ENCODE assay signal across 20 cellular contexts in the genomic region with DNA sequence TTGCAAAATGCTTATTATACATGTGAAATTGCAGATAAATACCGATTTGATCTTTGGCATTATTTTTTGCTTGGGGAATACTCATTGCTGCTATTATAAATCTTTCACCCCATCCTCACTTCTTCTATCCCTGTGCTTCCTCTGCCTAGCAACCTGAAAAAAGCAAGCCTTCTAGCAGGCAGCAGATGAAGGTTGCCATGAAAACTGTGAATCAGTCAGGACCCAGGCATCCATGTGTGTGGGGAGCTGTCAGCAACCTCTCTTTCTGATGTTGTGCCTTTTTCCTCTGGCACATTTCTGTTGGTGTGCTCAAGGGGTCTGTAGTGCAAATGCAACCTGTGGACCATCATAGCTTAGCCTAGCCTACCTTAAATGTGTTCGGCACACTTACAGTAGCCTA.
DNase-seq lines count a peak whose midpoint lies in the region; TF ChIP-seq lines count a peak whose summit lies in the region.
"Had no signal": no experiment of that assay in that cellular context is flagged by ENCODE, and none has a peak within 500 bp of the region (broad histone marks: within the 10 kb centered on the region; RNA-seq: fewer than 3 reads in every experiment).

No MANE protein-coding gene starts in this region.

- H3K27ac Mint-ChIP-seq in nephron progenitor cell = no peak overlapping the region
- H3K27ac Mint-ChIP-seq: CD14-positive monocyte; CD4-positive, alpha-beta memory T cell; CD4-positive, CD25-positive, alpha-beta regulatory T cell; CD8-positive, alpha-beta memory T cell had no signal

- TF ChIP-seq CTCF in nephron progenitor cell (IDR thresholded peaks at IDR 0.05) = no peak

- intact Hi-C loops in head of caudate nucleus (cut with DNase I) = no loop called here

- H3K4me3 Mint-ChIP-seq in nephron progenitor cell = no peak overlapping the region
- H3K4me3 Mint-ChIP-seq: CD14-positive monocyte; CD4-positive, alpha-beta memory T cell; CD4-positive, CD25-positive, alpha-beta regulatory T cell; CD8-positive, alpha-beta memory T cell had no signal

- H3K36me3 Mint-ChIP-seq in nephron progenitor cell (ENCODE audit: low read depth) = no peaks in the 10 kb centered on the region
- H3K36me3 Mint-ChIP-seq: CD14-positive monocyte; CD4-positive, alpha-beta memory T cell; CD4-positive, CD25-positive, alpha-beta regulatory T cell had no signal

- H3K4me1 Mint-ChIP-seq in nephron progenitor cell = peaks cover 13% of the 10 kb centered on the region
- H3K4me1 Mint-ChIP-seq: CD14-positive monocyte; CD4-positive, CD25-positive, alpha-beta regulatory T cell; CD8-positive, alpha-beta memory T cell had no signal

- H3K27me3 Mint-ChIP-seq in nephron progenitor cell (ENCODE audit: low read depth, poor library complexity) = peaks cover 9% of the 10 kb centered on the region
- H3K27me3 Mint-ChIP-seq: CD4-positive, CD25-positive, alpha-beta regulatory T cell; CD8-positive, alpha-beta memory T cell had no signal

- DNase-seq in Ammon's horn (ENCODE audit: low spot score) = peak; percentile 59
- DNase-seq in head of caudate nucleus = peak in 29 of 42 donors; percentile 11 to 77 (median 42)
- DNase-seq in putamen (ENCODE audit: low spot score) = peak; percentile 29
- DNase-seq in NCI-H748 (lab: John Stamatoyannopoulos, UW; ENCODE audit: unreplicated experiment) = no peak
- DNase-seq in nephron progenitor cell = no peak
- DNase-seq: AML-193; BE2C; C1 segment of cervical spinal cord; CD4-positive, alpha-beta memory T cell; CD4-positive, CD25-positive, alpha-beta regulatory T cell; CD8-positive, alpha-beta memory T cell; COR-L47; DMS 273 treated with DMSO at 0.1 percent for 48 hours; DMS153; DMS53; DMS79; DND-41; EL; GDM1 had no signal

- H3K9me3 Mint-ChIP-seq in nephron progenitor cell = no peaks in the 10 kb centered on the region
- H3K9me3 Mint-ChIP-seq: CD14-positive monocyte; CD4-positive, alpha-beta memory T cell had no signal

Comparison
In these comparisons a context has a peak if more than half of its experiments do, and no peak if none do; other contexts are left out.
1. DNase-seq: peak in Ammon's horn (single experiment), head of caudate nucleus (29 of 42) and putamen (single experiment); none in NCI-H748 (single experiment) and nephron progenitor cell (single experiment).